18 cellular contexts compared by ENCODE assay signal in genomic region chr2:313991-314390, GRCh38.
"Had no signal": no experiment of that assay in that cellular context is flagged by ENCODE, and none has a peak within 500 bp of the region (broad histone marks: within the 10 kb centered on the region; RNA-seq: fewer than 3 reads in every experiment).

No MANE protein-coding gene starts in this region.

- DNase-seq: colonic mucosa; dermis blood vessel endothelial cell; effector CD4-positive, alpha-beta T cell; heart left ventricle; hippocampal formation; kidney glomerular epithelial cell; left lung; mucosa of descending colon; naive thymus-derived CD8-positive, alpha-beta T cell; nucleus accumbens; ovary; sigmoid colon; stimulated activated CD4-positive, alpha-beta T cell treated with anti-CD3 and anti-CD28 coated beads, Interleukin-2, amount 100 ng/mL, for 24 hours; stimulated activated CD4-positive, alpha-beta T cell treated with anti-CD3 and anti-CD28 coated beads, Interleukin-4, amount 100 ng/mL, for 4 hours; stimulated activated naive B cell treated with anti-CD40 and anti-IgM and Interleukin-4, amounts not matched to agents 10 μg/mL and 1 μg/mL and 100 μg/mL, for 72 hours; stimulated activated naive CD8-positive, alpha-beta T cell treated with anti-CD3 and anti-CD28 coated beads, Interleukin-15, amount 100 ng/mL, for 72 hours; testis; transverse colon had no signal
